8 cellular contexts compared by ENCODE assay signal in the genomic region with DNA sequence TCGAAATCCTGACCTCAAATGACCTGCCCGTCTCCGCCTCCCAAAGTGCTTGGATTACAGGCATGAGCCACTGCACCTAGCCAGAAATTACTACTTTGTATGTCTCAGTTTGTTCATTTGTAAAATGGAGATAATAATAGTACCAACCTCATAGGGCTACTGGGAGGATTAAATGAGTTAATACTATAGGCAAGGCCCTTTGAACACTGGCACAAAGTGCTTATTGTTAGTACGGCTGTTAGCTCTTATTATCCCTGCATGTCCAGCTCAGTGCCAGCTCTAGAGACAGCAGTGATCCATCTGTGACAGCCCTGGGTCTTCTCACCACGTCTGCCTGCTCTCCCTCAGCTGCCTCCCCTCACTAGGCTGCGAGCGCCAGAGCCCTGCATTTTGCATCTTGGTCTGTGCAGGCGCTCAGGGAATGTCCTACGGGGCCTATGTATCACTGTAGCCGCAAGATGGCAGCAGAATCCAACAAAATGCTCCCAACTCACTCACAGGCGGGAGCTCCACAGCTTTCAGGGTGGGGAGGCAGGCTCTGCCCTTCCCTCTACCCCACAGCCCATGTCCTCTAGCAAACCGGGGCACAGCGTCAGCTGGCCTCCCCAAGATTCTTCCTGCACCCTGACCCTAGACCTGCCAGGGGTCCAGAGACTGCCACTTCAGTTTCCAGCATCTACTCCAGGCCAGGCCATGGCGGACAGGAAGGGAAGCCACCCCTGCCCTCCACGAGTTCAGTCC. TPM values are rescaled to one million over a fixed set of nuclear protein-coding genes. Genes with fewer than 3 reads are reported as not detected.
DNase-seq lines count a peak whose midpoint lies in the region; ATAC-seq and TF ChIP-seq lines count a peak whose summit lies in the region.

No MANE protein-coding gene starts in this region.

- H3K27me3 Mint-ChIP-seq in activated T-cell treated with anti-CD3 and anti-CD28 coated beads, Interleukin-2, amount 50 U/mL, for 24 hours, result no peaks in the 10 kb centered on the region

- TF ChIP-seq EP300 in neural cell (conservative IDR thresholded peaks at IDR 0.05; ENCODE audit: poor library complexity, severe bottlenecking) (no peak), suprapubic skin (IDR thresholded peaks at IDR 0.05) (no peak)

- H2AFZ ChIP-seq in OCI-LY7 (ENCODE audit: low read length) (peak overlapping the region; percentile 52; the same call in 1 of the 2 replicates), fibroblast of lung (ENCODE audit: low read length) (no peak overlapping the region), neural cell (ENCODE audit: low read depth, low read length) (no peak overlapping the region)

- TF ChIP-seq POLR2A in suprapubic skin (IDR thresholded peaks at IDR 0.05), result no peak

- H3K9me3 Mint-ChIP-seq in activated T-cell treated with anti-CD3 and anti-CD28 coated beads, Interleukin-2, amount 50 U/mL, for 24 hours, result no peaks in the 10 kb centered on the region

- H3K79me2 ChIP-seq in OCI-LY7 (ENCODE audit: insufficient read depth, low read depth, low read length) (no peaks in the 10 kb centered on the region), fibroblast of lung (ENCODE audit: control insufficient read depth, insufficient read depth, low read length) (no peaks in the 10 kb centered on the region), neural cell (replicated peaks; ENCODE audit: insufficient read depth, low read length) (no peaks in the 10 kb centered on the region)

- no peaks in the 10 kb centered on the region for H3K36me3 ChIP-seq in OCI-LY7 (ENCODE audit: insufficient read depth, low read length)
- no peaks in the 10 kb centered on the region for H3K36me3 ChIP-seq in fibroblast of lung (ENCODE audit: control insufficient read depth, insufficient read depth, low read length)
- no peaks in the 10 kb centered on the region for H3K36me3 ChIP-seq in neural cell (ENCODE audit: insufficient read depth, low read length)
- peaks cover 2% of the 10 kb centered on the region for H3K36me3 ChIP-seq in suprapubic skin

- CTCF ChIA-PET in OCI-LY7 (lab: Charles Lee; ENCODE audit: unreplicated experiment), result interaction anchor here (0.6 to 1.3 kb wide), 8 partner anchors 9 to 609 kb away, joined by 3 to 7 read pairs (median 4); a partner anchor contains a TSS

- no peak overlapping the region for H3K27ac ChIP-seq in OCI-LY7 (ENCODE audit: low read depth, low read length, poor library complexity, severe bottlenecking)
- H3K27ac ChIP-seq in fibroblast of lung (ENCODE audit: insufficient read depth, low read length), result no peak overlapping the region
- no peak overlapping the region for H3K27ac ChIP-seq in neural cell (ENCODE audit: low read length)
- H3K27ac ChIP-seq in suprapubic skin, result no peak overlapping the region

- WGBS in suprapubic skin, result 28% methylated on average over 14 of the region's 15 CpGs

- no peak overlapping the region for H3K4me3 Mint-ChIP-seq in activated T-cell treated with anti-CD3 and anti-CD28 coated beads, Interleukin-2, amount 50 U/mL, for 24 hours

- H3F3A ChIP-seq in neural cell (ENCODE audit: insufficient read depth, low read length, poor library complexity, severe bottlenecking), result no peaks in the 10 kb centered on the region

- peaks cover 3% of the 10 kb centered on the region for H3K27me3 ChIP-seq in fibroblast of lung (ENCODE audit: control insufficient read depth, insufficient read depth, low read length)
- H3K27me3 ChIP-seq in neural cell (ENCODE audit: insufficient read depth, low read depth, low read length), result no peaks in the 10 kb centered on the region
- no peaks in the 10 kb centered on the region for H3K27me3 ChIP-seq in suprapubic skin

- H3K36me3 Mint-ChIP-seq in activated T-cell treated with anti-CD3 and anti-CD28 coated beads, Interleukin-2, amount 50 U/mL, for 24 hours (ENCODE audit: low read depth), result no peaks in the 10 kb centered on the region

- peak overlapping the region; percentile 33 for H3K27ac Mint-ChIP-seq in activated T-cell treated with anti-CD3 and anti-CD28 coated beads, Interleukin-2, amount 50 U/mL, for 24 hours

- ATAC-seq in GM21423 (IDR thresholded peaks at IDR 0.05; ENCODE audit: unreplicated experiment), result peak; percentile 88

- intact Hi-C loops in OCI-LY7 (cut with micrococcal nuclease; ENCODE audit: unreplicated experiment), result loop anchor here (1.0 to 5.0 kb wide), 8 partner anchors 67 to 609 kb away; no protein-coding TSS in a partner anchor

- DNase-seq in DMS53 (lab: John Stamatoyannopoulos, UW) (peak; percentile 86), HS-5 (ENCODE audit: low read depth) (peak; percentile 38), OCI-LY7 (ENCODE audit: low spot score) (peak; percentile 90), fibroblast of lung (ENCODE audit: low read depth in 2 of 2) (peak; percentile 61 to 81), suprapubic skin (ENCODE audit: low spot score in 2 of 2) (peak in 1 of 2 donors; percentile 79)
- DNase-seq in activated T-cell treated with anti-CD3 and anti-CD28 coated beads, Interleukin-2, amount 50 U/mL, for 24 hours, result peak; percentile 84

- no peak overlapping the region for H3K4me2 ChIP-seq in OCI-LY7 (ENCODE audit: low read length)
- H3K4me2 ChIP-seq in fibroblast of lung (ENCODE audit: extremely low read depth, insufficient read depth, low read length), result no peak overlapping the region
- H3K4me2 ChIP-seq in neural cell (ENCODE audit: low read length), result no peak overlapping the region

- BruUV-seq in OCI-LY7 (replicated peaks; lab: Mats Ljungman, UMichigan), result no TSS peak

- H3K9ac ChIP-seq in fibroblast of lung (ENCODE audit: insufficient read depth, low read length) (no peak overlapping the region), neural cell (ENCODE audit: low read length) (no peak overlapping the region)

- H3K9me3 ChIP-seq in OCI-LY7 (ENCODE audit: low read length) (no peaks in the 10 kb centered on the region), fibroblast of lung (ENCODE audit: control insufficient read depth, insufficient read depth, low read depth, low read length) (no peaks in the 10 kb centered on the region), neural cell (ENCODE audit: low read length) (no peaks in the 10 kb centered on the region), suprapubic skin (no peaks in the 10 kb centered on the region)

- H3K4me1 ChIP-seq in OCI-LY7 (ENCODE audit: insufficient read depth, low read length, poor library complexity, severe bottlenecking), result no peaks in the 10 kb centered on the region
- no peaks in the 10 kb centered on the region for H3K4me1 ChIP-seq in fibroblast of lung (ENCODE audit: control insufficient read depth, extremely low read depth, insufficient read depth, low read length)
- H3K4me1 ChIP-seq in suprapubic skin, result no peaks in the 10 kb centered on the region

- H4K20me1 ChIP-seq in OCI-LY7 (ENCODE audit: insufficient read depth, low read length), result no peaks in the 10 kb centered on the region
- H4K20me1 ChIP-seq in fibroblast of lung (ENCODE audit: control insufficient read depth, extremely low read depth, insufficient read depth, low read length), result no peaks in the 10 kb centered on the region
- H4K20me1 ChIP-seq in neural cell (ENCODE audit: insufficient read depth), result no peaks in the 10 kb centered on the region

- peak; percentile 98 for TF ChIP-seq RAD21 in neural cell (conservative IDR thresholded peaks at IDR 0.05)

- H3K4me3 ChIP-seq in OCI-LY7 (ENCODE audit: low read depth, low read length, poor library complexity, severe bottlenecking) (no peak overlapping the region), fibroblast of lung (replicated peaks in 1 of 4; ENCODE audit: control extremely low read depth in 1 of 4, insufficient read depth in 1 of 4, low read depth in 3 of 4, low read length in 4 of 4) (no peak overlapping the region), neural cell (ENCODE audit: low read length) (no peak overlapping the region), suprapubic skin (no peak overlapping the region)

- POLR2A ChIA-PET in OCI-LY7 (lab: Charles Lee), result interaction anchor here (0.7 kb wide), 1 partner anchor 101 kb away, joined by 3 read pairs; no protein-coding TSS in a partner anchor

- H3K9me2 ChIP-seq in OCI-LY7 (ENCODE audit: insufficient read depth, low read length) (no peaks in the 10 kb centered on the region), neural cell (ENCODE audit: insufficient read depth, low read length) (no peaks in the 10 kb centered on the region)

- peaks cover 4% of the 10 kb centered on the region for H3K4me1 Mint-ChIP-seq in activated T-cell treated with anti-CD3 and anti-CD28 coated beads, Interleukin-2, amount 50 U/mL, for 24 hours (ENCODE audit: low read depth)

- TF ChIP-seq CTCF in OCI-LY7 (conservative IDR thresholded peaks at IDR 0.05; ENCODE audit: low read length), result peak; percentile 89
- peak; percentile 79 to 84 for TF ChIP-seq CTCF in fibroblast of lung (conservative IDR thresholded peaks at IDR 0.05 in 1 of 2, IDR thresholded peaks at IDR 0.05 in 1 of 2; ENCODE audit: low read depth in 1 of 2, low read length in 2 of 2)
- peak; percentile 97 for TF ChIP-seq CTCF in neural cell (IDR thresholded peaks at IDR 0.05; ENCODE audit: poor library complexity, severe bottlenecking)
- peak; percentile 75 for TF ChIP-seq CTCF in suprapubic skin (IDR thresholded peaks at IDR 0.05)

TF ChIP-seq in neural cell, 6 proteins besides CTCF, POLR2A, EP300 and RAD21:
- TF ChIP-seq SMC3 (conservative IDR thresholded peaks at IDR 0.05; ENCODE audit: poor library complexity) (peak; percentile 97), EZH2 (IDR thresholded peaks at IDR 0.05; ENCODE audit: borderline replicate concordance, insufficient read depth, low read length, poor library complexity, severe bottlenecking) (no peak), POLR2AphosphoS5 (IDR thresholded peaks at IDR 0.05) (no peak)

RNA-seq across cellular contexts. Expression of a gene that starts 17.7 kb away (rescaled TPM):
- total RNA-seq in OCI-LY7 (2014; rRNA removed; shearing (Covaris generic)), result 53.8 and 61.4 TPM in 2 replicates
- total RNA-seq in OCI-LY7 (2022), result 187 and 203 TPM in 2 replicates
- total RNA-seq in fibroblast of lung, result 9.8 and 19.3 TPM in 2 replicates
- 3.7 and 5.6 TPM in 2 replicates for polyA plus RNA-seq in fibroblast of lung
- polyA plus RNA-seq in fibroblast of lung (2012), result 4.2 and 7.2 TPM in 2 replicates
- 12.6 and 17.4 TPM in 2 replicates for polyA minus RNA-seq in fibroblast of lung (ENCODE audit: low replicate concordance)
- 1.2 and 1.8 TPM in 2 replicates for polyA plus RNA-seq in neural cell
- 6.8 TPM in 2 replicates for polyA minus RNA-seq in neural cell
- 10 to 100 TPM; 10.5 to 27.1 (median 14.4) TPM for total RNA-seq in suprapubic skin
